Comparison of ENCODE assay signal across 13 cellular contexts in genomic region chr10:21021843-21022594, GRCh38.
DNase-seq lines count a peak whose midpoint lies in the region; ATAC-seq and TF ChIP-seq lines count a peak whose summit lies in the region.
"Had no signal": no experiment of that assay in that cellular context is flagged by ENCODE, and none has a peak within 500 bp of the region (broad histone marks: within the 10 kb centered on the region; RNA-seq: fewer than 3 reads in every experiment).

No MANE protein-coding gene starts in this region.

- H3K4me3 Mint-ChIP-seq in progenitor cell of endocrine pancreas (ENCODE audit: low read depth) (no peak overlapping the region), T-cell (no peak overlapping the region)
- H3K4me3 Mint-ChIP-seq: activated naive CD8-positive, alpha-beta T cell treated with anti-CD3 and anti-CD28 coated beads, Interleukin-2, amount 10 ng/mL, durations not matched to agents 7 days and 5 days had no signal

- H3K4me1 Mint-ChIP-seq in progenitor cell of endocrine pancreas (ENCODE audit: low read depth) (peaks cover 3% of the 10 kb centered on the region), T-cell (no peaks in the 10 kb centered on the region)
- H3K4me1 Mint-ChIP-seq: activated naive CD8-positive, alpha-beta T cell treated with anti-CD3 and anti-CD28 coated beads, Interleukin-2, amount 10 ng/mL, durations not matched to agents 7 days and 5 days had no signal

- peaks cover 2% of the 10 kb centered on the region for H3K36me3 Mint-ChIP-seq in progenitor cell of endocrine pancreas (ENCODE audit: insufficient read depth)
- no peaks in the 10 kb centered on the region for H3K36me3 Mint-ChIP-seq in T-cell
- H3K36me3 Mint-ChIP-seq: activated naive CD8-positive, alpha-beta T cell treated with anti-CD3 and anti-CD28 coated beads, Interleukin-2, amount 10 ng/mL, durations not matched to agents 7 days and 5 days had no signal

- H3K27ac Mint-ChIP-seq in progenitor cell of endocrine pancreas (no peak overlapping the region), T-cell (no peak overlapping the region)
- H3K27ac Mint-ChIP-seq: activated naive CD8-positive, alpha-beta T cell treated with anti-CD3 and anti-CD28 coated beads, Interleukin-2, amount 10 ng/mL, durations not matched to agents 7 days and 5 days had no signal

- DNase-seq in NCI-H82 (lab: John Stamatoyannopoulos, UW) (peak; percentile 3), NCI-H82 treated with DMSO at 0.1 percent for 48 hours (lab: John Stamatoyannopoulos, UW; ENCODE audit: unreplicated experiment) (no peak), NCI-H69 (lab: John Stamatoyannopoulos, UW) (peak; percentile 33), epithelial cell of prostate (ENCODE audit: low read depth, low spot score) (no peak), progenitor cell of endocrine pancreas (ENCODE audit: low spot score, unreplicated experiment) (no peak), T-cell (no peak)
- DNase-seq: activated naive CD8-positive, alpha-beta T cell treated with anti-CD3 and anti-CD28 coated beads, Interleukin-2, amount 10 ng/mL, durations not matched to agents 7 days and 5 days; dorsolateral prefrontal cortex; gastrocnemius medialis; NCI-H226 had no signal

- peak; percentile 45 for TF ChIP-seq CTCF in progenitor cell of endocrine pancreas (IDR thresholded peaks at IDR 0.05; ENCODE audit: unreplicated experiment)

- no peaks in the 10 kb centered on the region for H3K9me3 Mint-ChIP-seq in progenitor cell of endocrine pancreas (ENCODE audit: low read depth)
- peaks cover 0 to 14% (median 8%) of the 10 kb centered on the region in 3 donors for H3K9me3 Mint-ChIP-seq in T-cell
- H3K9me3 Mint-ChIP-seq: activated naive CD8-positive, alpha-beta T cell treated with anti-CD3 and anti-CD28 coated beads, Interleukin-2, amount 10 ng/mL, durations not matched to agents 7 days and 5 days had no signal

- ATAC-seq in HG02678 (IDR thresholded peaks at IDR 0.05; ENCODE audit: unreplicated experiment), result no peak
- ATAC-seq in T-cell (replicated peaks in 1 of 4), result no peak
- ATAC-seq in GM21786 (IDR thresholded peaks at IDR 0.05; ENCODE audit: unreplicated experiment), result no peak
- ATAC-seq: gastrocnemius medialis had no signal

- CTCF ChIA-PET in T-cell (lab: Charles Lee), result no interaction called here

- peak overlapping the region; percentile 24 for H3K27ac ChIP-seq in epithelial cell of prostate
- H3K27ac ChIP-seq: dorsolateral prefrontal cortex, gastrocnemius medialis, neutrophil had no signal

- POLR2A ChIA-PET in T-cell (lab: Charles Lee), result no interaction called here

- H3K27me3 Mint-ChIP-seq in progenitor cell of endocrine pancreas (no peaks in the 10 kb centered on the region), T-cell (peaks cover 3 to 4% of the 10 kb centered on the region in 2 donors)
- H3K27me3 Mint-ChIP-seq: activated naive CD8-positive, alpha-beta T cell treated with anti-CD3 and anti-CD28 coated beads, Interleukin-2, amount 10 ng/mL, durations not matched to agents 7 days and 5 days had no signal

Comparison
In these comparisons a context has a peak if more than half of its experiments do, and no peak if none do; other contexts are left out.
1. DNase-seq: peak in NCI-H82 (single experiment) and NCI-H69 (single experiment); none in NCI-H82 treated with DMSO at 0.1 percent for 48 hours (single experiment), epithelial cell of prostate (single experiment), progenitor cell of endocrine pancreas (single experiment) and T-cell (0 of 34).